ENCODE assay signal across 11 cellular contexts in genomic region chrX:71052721-71053120, GRCh38. TPM values are rescaled to one million over a fixed set of nuclear protein-coding genes. Genes with fewer than 3 reads are reported as not detected.
DNase-seq lines count a peak whose midpoint lies in the region; ATAC-seq and TF ChIP-seq lines count a peak whose summit lies in the region.
"Had no signal": no experiment of that assay in that cellular context is flagged by ENCODE, and none has a peak within 500 bp of the region (broad histone marks: within the 10 kb centered on the region; RNA-seq: fewer than 3 reads in every experiment).

No MANE protein-coding gene starts in this region.

- peak; percentile 30 for ATAC-seq in HG02840 (IDR thresholded peaks at IDR 0.05; ENCODE audit: low FRiP score, unreplicated experiment)

- H3K9me3 Mint-ChIP-seq in T-helper 2 cell treated with Interferon-gamma antibody and Interleukin-4, amounts not matched to agents 5 μg/mL and 100 μg/mL, for 36 hours: no peaks in the 10 kb centered on the region
- no peaks in the 10 kb centered on the region for H3K9me3 Mint-ChIP-seq in neural crest cell

- no peak for TF ChIP-seq EP300 in sigmoid colon (IDR thresholded peaks at IDR 0.05)

- H3K36me3 Mint-ChIP-seq in T-helper 2 cell treated with Interferon-gamma antibody and Interleukin-4, amounts not matched to agents 5 μg/mL and 100 μg/mL, for 36 hours (ENCODE audit: low read depth): peaks cover 7% of the 10 kb centered on the region
- H3K36me3 Mint-ChIP-seq in neural crest cell (ENCODE audit: low read depth): peaks cover 6% of the 10 kb centered on the region

- H3K27ac Mint-ChIP-seq in T-helper 2 cell treated with Interferon-gamma antibody and Interleukin-4, amounts not matched to agents 5 μg/mL and 100 μg/mL, for 36 hours: no peak overlapping the region
- no peak overlapping the region for H3K27ac Mint-ChIP-seq in neural crest cell (ENCODE audit: unreplicated experiment)

- no peak overlapping the region for H3K27ac ChIP-seq in caudate nucleus (ENCODE audit: low read depth, low read length)
- no peak overlapping the region for H3K27ac ChIP-seq in sigmoid colon
- H3K27ac ChIP-seq: pancreas had no signal

- peaks cover 0 to 7% (median 0%) of the 10 kb centered on the region in 4 donors for H3K36me3 ChIP-seq in sigmoid colon
- H3K36me3 ChIP-seq: pancreas had no signal

- H3K4me3 ChIP-seq in astrocyte of the cerebellum (ENCODE audit: low read depth, low read length) (peak overlapping the region; percentile 7), sigmoid colon (no peak overlapping the region)

- TF ChIP-seq CTCF in astrocyte of the cerebellum (IDR thresholded peaks at IDR 0.05; ENCODE audit: low read depth, low read length, missing control alignments) (no peak), neural crest cell (conservative IDR thresholded peaks at IDR 0.05) (no peak), sigmoid colon (IDR thresholded peaks at IDR 0.05) (no peak)

- intact Hi-C loops in sigmoid colon (cut with DNase I): no loop called here

- H3K4me3 Mint-ChIP-seq in T-helper 2 cell treated with Interferon-gamma antibody and Interleukin-4, amounts not matched to agents 5 μg/mL and 100 μg/mL, for 36 hours: peak overlapping the region; percentile 67
- peak overlapping the region; percentile 41 for H3K4me3 Mint-ChIP-seq in neural crest cell

- no peaks in the 10 kb centered on the region for H3K27me3 ChIP-seq in sigmoid colon
- H3K27me3 ChIP-seq: pancreas had no signal

- no peaks in the 10 kb centered on the region for H3K4me1 ChIP-seq in sigmoid colon
- H3K4me1 ChIP-seq: pancreas had no signal

- WGBS in sigmoid colon, 2 donors: 36 to 88% methylated on average over 7 of the region's 7 CpGs

- in situ Hi-C loops in astrocyte of the cerebellum (cut with HindIII; ENCODE audit: low sequenced_read_pairs): no loop called here

- no peaks in the 10 kb centered on the region for H3K27me3 Mint-ChIP-seq in T-helper 2 cell treated with Interferon-gamma antibody and Interleukin-4, amounts not matched to agents 5 μg/mL and 100 μg/mL, for 36 hours (ENCODE audit: low read depth)
- H3K27me3 Mint-ChIP-seq in neural crest cell (ENCODE audit: low read depth): no peaks in the 10 kb centered on the region

- peaks cover 14% of the 10 kb centered on the region for H3K4me1 Mint-ChIP-seq in T-helper 2 cell treated with Interferon-gamma antibody and Interleukin-4, amounts not matched to agents 5 μg/mL and 100 μg/mL, for 36 hours (ENCODE audit: low read depth)
- no peaks in the 10 kb centered on the region for H3K4me1 Mint-ChIP-seq in neural crest cell

- no peak for TF ChIP-seq POLR2A in sigmoid colon (IDR thresholded peaks at IDR 0.05)

- H3K9me3 ChIP-seq in sigmoid colon: no peaks in the 10 kb centered on the region
- H3K9me3 ChIP-seq: pancreas had no signal

- no peak for DNase-seq in T-helper 2 cell treated with Interferon-gamma antibody and Interleukin-4, amounts not matched to agents 5 μg/mL and 100 μg/mL, for 36 hours (ENCODE audit: low spot score)
- DNase-seq in T-helper 2 cell (no peak), astrocyte of the cerebellum (ENCODE audit: low read depth) (no peak), neural crest cell (ENCODE audit: low read depth, low spot score) (no peak), RKO (ENCODE audit: low spot score) (no peak), caudate nucleus (lab: John Stamatoyannopoulos, UW) (no peak), sigmoid colon (no peak)
- DNase-seq: 8988T, NCI-H2081, pancreas had no signal

RNA-seq across cellular contexts. Expression of gene SNX12, which starts 15.4 kb away (rescaled TPM):
- 77.5 and 78.3 TPM in 2 replicates for total RNA-seq in neural crest cell
- 10 to 100 TPM; 27.6 to 47.4 (median 38.6) TPM for total RNA-seq in sigmoid colon
- 10 to 100 TPM; 40.6 to 66.1 (median 52.7) TPM for polyA plus RNA-seq in sigmoid colon

RNA-seq across cellular contexts. Expression of gene FOXO4, which starts 42.9 kb away (rescaled TPM):
- 10.1 and 12.0 TPM in 2 replicates for total RNA-seq in neural crest cell
- 10 to 100 TPM; 22.1 to 34.6 (median 26.2) TPM for total RNA-seq in sigmoid colon
- polyA plus RNA-seq in sigmoid colon: 10 to 100 TPM; 14.7 to 27.3 (median 19.2) TPM

RNA-seq across cellular contexts. Expression of gene CXorf65, which starts 53.8 kb away (rescaled TPM):
- total RNA-seq in neural crest cell (not detected in 2 replicates), sigmoid colon (not detected)
- polyA plus RNA-seq in sigmoid colon: 1 to 10 TPM in 1 of 3 donors, not detected in 2; 3.4 TPM
- total RNA-seq: pancreas had no signal
- polyA plus RNA-seq: pancreas had no signal

RNA-seq across cellular contexts. Expression of gene IL2RG, which starts 58.7 kb away (rescaled TPM):
- total RNA-seq in neural crest cell (not detected in 2 replicates), sigmoid colon (1 to 10 TPM in 3 of 4 donors, not detected in 1; 1.7 to 8.1 (median 3.2) TPM)
- 10 to 100 TPM; 14.4 to 90.1 (median 39.1) TPM for polyA plus RNA-seq in sigmoid colon
